20 cellular contexts compared by ENCODE assay signal in genomic region chr2:26312471-26312870, GRCh38. TPM values are rescaled to one million over a fixed set of nuclear protein-coding genes. Genes with fewer than 3 reads are reported as not detected.
A peak's percentile ranks its signal among the peaks of the same experiment; 100 is the strongest.
DNase-seq lines count a peak whose midpoint lies in the region; ATAC-seq, FAIRE-seq and TF ChIP-seq lines count a peak whose summit lies in the region.
"Had no signal": no experiment of that assay in that cellular context is flagged by ENCODE, and none has a peak within 500 bp of the region (broad histone marks: within the 10 kb centered on the region; RNA-seq: fewer than 3 reads in every experiment).

No MANE protein-coding gene starts in this region.

- H3K9me3 Mint-ChIP-seq in Caco-2 (ENCODE audit: unreplicated experiment): no peaks in the 10 kb centered on the region
- H3K9me3 Mint-ChIP-seq: CD4-positive, alpha-beta memory T cell; H9 had no signal

- H3K36me3 Mint-ChIP-seq in Caco-2 (ENCODE audit: insufficient read depth, unreplicated experiment): no peaks in the 10 kb centered on the region

- CTCF ChIA-PET in RWPE1 (lab: Yijun Ruan, JAX) (interaction anchor here (0.5 to 0.7 kb wide), 2 partner anchors 18 to 69 kb away, joined by 3 read pairs; no protein-coding TSS in a partner anchor), Caco-2 (lab: Charles Lee) (no interaction called here)

- H3K14ac ChIP-seq in mesenchymal stem cell (ENCODE audit: low read length in 2 of 2): no peak overlapping the region

- H3K27ac Mint-ChIP-seq in Caco-2 (ENCODE audit: unreplicated experiment): no peak overlapping the region

- H4K8ac ChIP-seq in mesenchymal stem cell (ENCODE audit: low read length): no peak overlapping the region

- no peak overlapping the region for H3K4ac ChIP-seq in mesenchymal stem cell (ENCODE audit: low read depth in 1 of 2, low read length in 2 of 2)

- TF ChIP-seq CTCF in RWPE1 (conservative IDR thresholded peaks at IDR 0.05; ENCODE audit: low read depth) (no peak), epithelial cell of esophagus (IDR thresholded peaks at IDR 0.05; ENCODE audit: insufficient read depth, low read depth, low read length, missing control alignments) (no peak), Caco-2 (IDR thresholded peaks at IDR 0.05; ENCODE audit: insufficient read depth in 1 of 2, low read depth in 1 of 2, low read length in 1 of 2, severe bottlenecking in 1 of 2, unreplicated experiment in 1 of 2) (no peak), pancreas (IDR thresholded peaks at IDR 0.05) (no peak)

- H3K4me2 ChIP-seq in mesenchymal stem cell (ENCODE audit: low read length, poor library complexity, severe bottlenecking): no peak overlapping the region
- H3K4me2 ChIP-seq: A549 had no signal

- intact Hi-C loops in Caco-2 (cut with micrococcal nuclease; ENCODE audit: unreplicated experiment): loop anchor here (5.0 kb wide), 1 partner anchor 75 kb away; no protein-coding TSS in a partner anchor
- intact Hi-C loops in pancreas (cut with DNase I): no loop called here

- H3K4me3 ChIP-seq in epithelial cell of esophagus (ENCODE audit: low read length) (no peak overlapping the region), mesenchymal stem cell (ENCODE audit: insufficient read depth in 1 of 2, low read depth in 1 of 2, low read length in 2 of 2) (no peak overlapping the region), Caco-2 (ENCODE audit: low read depth, low read length) (no peak overlapping the region), pancreas (no peak overlapping the region)
- H3K4me3 ChIP-seq: A549 had no signal

- no peaks in the 10 kb centered on the region for H3K4me1 Mint-ChIP-seq in Caco-2 (ENCODE audit: low read depth, unreplicated experiment)
- H3K4me1 Mint-ChIP-seq: CD4-positive, alpha-beta memory T cell had no signal

- no peak overlapping the region for H2BK5ac ChIP-seq in mesenchymal stem cell (ENCODE audit: low read depth, low read length, poor library complexity, severe bottlenecking)

- H3K18ac ChIP-seq in mesenchymal stem cell (ENCODE audit: low read depth in 1 of 2, low read length in 2 of 2): no peak overlapping the region

- no peak overlapping the region for H2BK15ac ChIP-seq in mesenchymal stem cell (ENCODE audit: low read depth, poor library complexity, severe bottlenecking)

- H2BK12ac ChIP-seq in mesenchymal stem cell (ENCODE audit: low read length in 2 of 2): no peak overlapping the region

- 86% methylated on average over 9 of the region's 9 CpGs for WGBS in mesenchymal stem cell
- 72 to 82% methylated on average over 9 of the region's 9 CpGs for WGBS in pancreas, 2 donors

- H3K9me3 ChIP-seq in mesenchymal stem cell (ENCODE audit: control insufficient read depth, low read length) (no peaks in the 10 kb centered on the region), Caco-2 (no peaks in the 10 kb centered on the region), pancreas (no peaks in the 10 kb centered on the region)
- H3K9me3 ChIP-seq: A549, BE2C had no signal

- H3K27me3 ChIP-seq in mesenchymal stem cell (ENCODE audit: control insufficient read depth in 1 of 2, insufficient read depth in 1 of 2, low read length in 2 of 2) (peaks cover 22 to 23% of the 10 kb centered on the region in 2 experiments), Caco-2 (replicated peaks; ENCODE audit: control insufficient read depth, insufficient read depth, low read length) (no peaks in the 10 kb centered on the region), pancreas (no peaks in the 10 kb centered on the region)
- H3K27me3 ChIP-seq: BE2C had no signal

- no peak overlapping the region for H2AFZ ChIP-seq in mesenchymal stem cell (ENCODE audit: low read depth, low read length)

- DNase-seq in RWPE1 (ENCODE audit: low spot score) (peak; percentile 13), epithelial cell of esophagus (ENCODE audit: low read depth) (peak; percentile 85), mesenchymal stem cell (no peak), urothelium cell line (ENCODE audit: low spot score) (no peak), Caco-2 (no peak), pancreas (no peak)
- DNase-seq: BE2C; CD4-positive, alpha-beta memory T cell; DMS153; DMS79 treated with DMSO at 0.1 percent for 48 hours; EL; GOT3; H9 had no signal

- H3K27ac ChIP-seq in RWPE1 (no peak overlapping the region), mesenchymal stem cell (ENCODE audit: low read length, poor library complexity, severe bottlenecking) (no peak overlapping the region), pancreas (no peak overlapping the region)
- H3K27ac ChIP-seq: A549, C4-2B had no signal

- H4K91ac ChIP-seq in mesenchymal stem cell (ENCODE audit: low read length): peak overlapping the region; percentile 45

- BruUV-seq in Caco-2 (replicated peaks; lab: Mats Ljungman, UMichigan): no TSS peak

- H2AK5ac ChIP-seq in mesenchymal stem cell (ENCODE audit: low read length, severe bottlenecking): no peak overlapping the region

- FAIRE-seq in urothelium cell line (lab: Jason Lieb, UNC) (peak; percentile 55), pancreas (lab: Jason Lieb, UNC) (no peak)
- FAIRE-seq: A549, D721Med, G401.6, GM12892 had no signal

- no peak overlapping the region for H2BK120ac ChIP-seq in mesenchymal stem cell (ENCODE audit: low read depth, low read length)

- H3K4me3 Mint-ChIP-seq in Caco-2 (ENCODE audit: unreplicated experiment): no peak overlapping the region
- H3K4me3 Mint-ChIP-seq: CD4-positive, alpha-beta memory T cell; H9 had no signal

- H3K36me3 ChIP-seq in mesenchymal stem cell (ENCODE audit: control insufficient read depth in 1 of 2, insufficient read depth in 2 of 2, low read depth in 1 of 2, low read length in 2 of 2): no peaks in the 10 kb centered on the region
- no peaks in the 10 kb centered on the region for H3K36me3 ChIP-seq in Caco-2 (ENCODE audit: control insufficient read depth, insufficient read depth, low read length)
- H3K36me3 ChIP-seq in pancreas: no peaks in the 10 kb centered on the region
- H3K36me3 ChIP-seq: BE2C had no signal

- H3K79me1 ChIP-seq in mesenchymal stem cell (replicated peaks; ENCODE audit: low read length, poor library complexity, severe bottlenecking): no peaks in the 10 kb centered on the region

- POLR2A ChIA-PET in RWPE1 (lab: Yijun Ruan, JAX; ENCODE audit: low non-redundant PET): no interaction called here
- POLR2A ChIA-PET in Caco-2 (lab: Charles Lee): no interaction called here

- ATAC-seq in pancreas (no peak), HG03342 (IDR thresholded peaks at IDR 0.05; ENCODE audit: unreplicated experiment) (no peak)
- ATAC-seq: A549 had no signal

- peaks cover 3% of the 10 kb centered on the region for H3K4me1 ChIP-seq in mesenchymal stem cell (ENCODE audit: control insufficient read depth, insufficient read depth, low read depth, low read length)
- H3K4me1 ChIP-seq in Caco-2: no peaks in the 10 kb centered on the region
- H3K4me1 ChIP-seq in pancreas: no peaks in the 10 kb centered on the region
- H3K4me1 ChIP-seq: A549, BE2C had no signal

- H3K9ac ChIP-seq in mesenchymal stem cell (ENCODE audit: low read length): no peak overlapping the region

- peaks cover 3% of the 10 kb centered on the region for H3K27me3 Mint-ChIP-seq in Caco-2 (ENCODE audit: insufficient read depth, unreplicated experiment)
- H3K27me3 Mint-ChIP-seq: CD4-positive, alpha-beta memory T cell had no signal

- H3K23ac ChIP-seq in mesenchymal stem cell (ENCODE audit: low read length in 2 of 2): no peak overlapping the region

RNA-seq across cellular contexts. Expression of gene SELENOI, which starts 33.5 kb away (rescaled TPM):
- polyA plus RNA-seq in mesenchymal stem cell (2013, experiment 1 of 2): 7.7 TPM
- 7.8 TPM for polyA plus RNA-seq in mesenchymal stem cell (2013, experiment 2 of 2)
- total RNA-seq in Caco-2 (2022): 61.3 and 68.9 TPM in 2 replicates
- 10 to 100 TPM in 5 of 6 donors, 1 to 10 TPM in 1; 8.2 to 16.5 (median 13.4) TPM for total RNA-seq in pancreas
- 1 to 10 TPM; 1.9 to 6.7 TPM for polyA plus RNA-seq in pancreas

RNA-seq across cellular contexts. Expression of gene ADGRF3, which starts 34.1 kb away (rescaled TPM):
- polyA plus RNA-seq in mesenchymal stem cell (2013, experiment 1 of 2): 0.11 TPM
- 0.10 TPM for polyA plus RNA-seq in mesenchymal stem cell (2013, experiment 2 of 2)
- total RNA-seq in Caco-2 (2022) (0.09 and 0.18 TPM in 2 replicates), pancreas (1 to 10 TPM in 1 of 6 donors, under 1 TPM in 5; 0.28 to 1.1 (median 0.57) TPM)
- 1 to 10 TPM in 1 of 2 donors, under 1 TPM in 1; 0.87 to 1.4 TPM for polyA plus RNA-seq in pancreas
- polyA plus RNA-seq: AG04450 had no signal

Comparison
In these comparisons a context has a peak if more than half of its experiments do, and no peak if none do; other contexts are left out.
1. DNase-seq: peak in RWPE1 (single experiment) and epithelial cell of esophagus (single experiment); none in mesenchymal stem cell (single experiment), urothelium cell line (single experiment), Caco-2 (0 of 2) and pancreas (0 of 6).